8 cellular contexts compared by ENCODE assay signal in genomic region chr6:34888441-34888820, GRCh38. TPM values are rescaled to one million over a fixed set of nuclear protein-coding genes. Genes with fewer than 3 reads are reported as not detected.
DNase-seq lines count a peak whose midpoint lies in the region; ATAC-seq, FAIRE-seq and TF ChIP-seq lines count a peak whose summit lies in the region.

No MANE protein-coding gene starts in this region.

- H3K27me3 ChIP-seq in bronchial epithelial cell (ENCODE audit: control insufficient read depth, insufficient read depth, low read length), result no peaks in the 10 kb centered on the region

- in situ Hi-C loops in ACHN (cut with HindIII; ENCODE audit: low pct_ligation_motif_present, low pct_unique_long_range_greater_than_20kb, low sequenced_read_pairs), result no loop called here

- no peaks in the 10 kb centered on the region for H3K36me3 ChIP-seq in bronchial epithelial cell (ENCODE audit: control insufficient read depth, insufficient read depth, low read length)
- no peaks in the 10 kb centered on the region for H3K36me3 ChIP-seq in mucosa of descending colon (ENCODE audit: low read depth)

- ATAC-seq in mucosa of descending colon, result no peak

- DNase-seq in ACHN, result peak; percentile 19
- peak; percentile 56 for DNase-seq in HT-29 (ENCODE audit: low spot score)
- DNase-seq in bronchial epithelial cell (ENCODE audit: low read depth), result peak; percentile 35
- DNase-seq in mucosa of descending colon, result no peak
- no peak for DNase-seq in CD1c-positive myeloid dendritic cell (ENCODE audit: extremely low spot score)
- no peak for DNase-seq in Ammon's horn (ENCODE audit: low spot score)
- no peak for DNase-seq in NCI-H2196 (lab: John Stamatoyannopoulos, UW; ENCODE audit: unreplicated experiment)
- DNase-seq in NCI-H1417 (lab: John Stamatoyannopoulos, UW), result no peak

- H3K4me1 ChIP-seq in mucosa of descending colon (ENCODE audit: low read depth), result peaks cover 23% of the 10 kb centered on the region

- TF ChIP-seq CTCF in bronchial epithelial cell (IDR thresholded peaks at IDR 0.05; ENCODE audit: insufficient read depth, low read length, severe bottlenecking), result no peak
- no peak for TF ChIP-seq CTCF in mucosa of descending colon (IDR thresholded peaks at IDR 0.05)

- intact Hi-C loops in mucosa of descending colon (cut with DNase I, micrococcal nuclease), result no loop called here

- FAIRE-seq in bronchial epithelial cell (lab: Jason Lieb, UNC), result no peak

- H3K4me3 ChIP-seq in bronchial epithelial cell (ENCODE audit: low read depth, low read length), result peak overlapping the region; percentile 61
- peak overlapping the region; percentile 77 for H3K4me3 ChIP-seq in mucosa of descending colon

- H3K9me3 ChIP-seq in mucosa of descending colon, result no peaks in the 10 kb centered on the region

RNA-seq across cellular contexts. Expression of gene TAF11, which starts 0.6 kb away (rescaled TPM):
- total RNA-seq in HT-29 (2014; rRNA removed; shearing (Covaris generic)), result 17.6 and 22.2 TPM in 2 replicates
- total RNA-seq in bronchial epithelial cell (26.0 and 30.5 TPM in 2 replicates), mucosa of descending colon (10 to 100 TPM; 23.2 to 26.8 (median 24.2) TPM)

RNA-seq across cellular contexts. Expression of gene ANKS1A, which starts 0.6 kb away (rescaled TPM):
- 23.4 and 25.2 TPM in 2 replicates for total RNA-seq in HT-29 (2014; rRNA removed; shearing (Covaris generic))
- total RNA-seq in bronchial epithelial cell (8.8 and 9.5 TPM in 2 replicates), mucosa of descending colon (10 to 100 TPM; 30.0 to 62.4 (median 33.3) TPM)

Comparison
In these comparisons a context has a peak if more than half of its experiments do, and no peak if none do; other contexts are left out.
1. DNase-seq: peak in ACHN (single experiment), HT-29 (single experiment) and bronchial epithelial cell (single experiment); none in mucosa of descending colon (0 of 3), CD1c-positive myeloid dendritic cell (single experiment), Ammon's horn (single experiment), NCI-H2196 (single experiment) and NCI-H1417 (0 of 3).